In genomic region chr18:43398601-43399000, GRCh38 we compare ENCODE assay signal across 24 cellular contexts.
DNase-seq lines count a peak whose midpoint lies in the region; ATAC-seq, FAIRE-seq and TF ChIP-seq lines count a peak whose summit lies in the region.
"Had no signal": no experiment of that assay in that cellular context is flagged by ENCODE, and none has a peak within 500 bp of the region (broad histone marks: within the 10 kb centered on the region; RNA-seq: fewer than 3 reads in every experiment).

No MANE protein-coding gene starts in this region.

- no peak for ATAC-seq in left lobe of liver
- ATAC-seq: GM12878 had no signal

- H3K27ac ChIP-seq in epithelial cell of prostate (peak overlapping the region; percentile 40), sigmoid colon (no peak overlapping the region), adrenal gland (no peak overlapping the region)
- H3K27ac ChIP-seq: BLaER1 had no signal

- H3K4me3 ChIP-seq in bronchial epithelial cell (ENCODE audit: low read depth, low read length), result no peak overlapping the region
- H3K4me3 ChIP-seq in sigmoid colon, result no peak overlapping the region
- H3K4me3 ChIP-seq in adrenal gland, result no peak overlapping the region
- H3K4me3 ChIP-seq: BLaER1, GM12878 had no signal

- DNase-seq in D721Med (ENCODE audit: insufficient read length, low spot score) (no peak), bronchial epithelial cell (ENCODE audit: low read depth) (peak; percentile 87), epithelial cell of prostate (ENCODE audit: low read depth, low spot score) (peak; percentile 22), sigmoid colon (no peak), adrenal gland (no peak), left lobe of liver (ENCODE audit: low spot score) (no peak)
- DNase-seq: 8988T; ACHN; BE2C; C1 segment of cervical spinal cord; CD4-positive, alpha-beta memory T cell; CD4-positive, CD25-positive, alpha-beta regulatory T cell; CD8-positive, alpha-beta memory T cell; COR-L47; DMS53; DMS79; DND-41; EL; GDM1 had no signal

- H3K9me3 ChIP-seq in sigmoid colon (no peaks in the 10 kb centered on the region), adrenal gland (replicated peaks in 1 of 3) (no peaks in the 10 kb centered on the region)
- H3K9me3 ChIP-seq: BE2C, BLaER1 had no signal

- WGBS in sigmoid colon, 2 donors, result 95 to 96% methylated on average over 1 of the region's 1 CpG
- WGBS in adrenal gland, 4 donors, result 94 to 100% (median 97%) methylated on average over 1 of the region's 1 CpG

- H3K4me1 ChIP-seq in sigmoid colon (no peaks in the 10 kb centered on the region), adrenal gland (replicated peaks in 1 of 2) (no peaks in the 10 kb centered on the region)
- H3K4me1 ChIP-seq: BE2C, BLaER1 had no signal

- TF ChIP-seq EP300 in sigmoid colon (IDR thresholded peaks at IDR 0.05), result no peak

- H3K36me3 ChIP-seq in bronchial epithelial cell (ENCODE audit: control insufficient read depth, insufficient read depth, low read length) (no peaks in the 10 kb centered on the region), sigmoid colon (no peaks in the 10 kb centered on the region), adrenal gland (replicated peaks in 1 of 2) (no peaks in the 10 kb centered on the region)
- H3K36me3 ChIP-seq: BE2C, BLaER1 had no signal

- no peak for TF ChIP-seq POLR2A in sigmoid colon (IDR thresholded peaks at IDR 0.05)
- TF ChIP-seq POLR2A in adrenal gland (IDR thresholded peaks at IDR 0.05), result no peak

- FAIRE-seq in D721Med (lab: Jason Lieb, UNC) (peak; percentile 38), bronchial epithelial cell (lab: Jason Lieb, UNC) (peak; percentile 72)
- FAIRE-seq: A204.1, GM12878, GM12892, GM18507 had no signal

- TF ChIP-seq CTCF in D721Med (IDR thresholded peaks at IDR 0.05; ENCODE audit: insufficient read depth, missing control alignments), result no peak
- TF ChIP-seq CTCF in bronchial epithelial cell (IDR thresholded peaks at IDR 0.05; ENCODE audit: insufficient read depth, low read length, severe bottlenecking), result no peak
- TF ChIP-seq CTCF in sigmoid colon (IDR thresholded peaks at IDR 0.05), result no peak
- no peak for TF ChIP-seq CTCF in adrenal gland (IDR thresholded peaks at IDR 0.05)

- intact Hi-C loops in sigmoid colon (cut with DNase I), result no loop called here
- intact Hi-C loops in adrenal gland (cut with DNase I), result no loop called here

- H3K27me3 ChIP-seq in bronchial epithelial cell (ENCODE audit: control insufficient read depth, insufficient read depth, low read length), result no peaks in the 10 kb centered on the region
- no peaks in the 10 kb centered on the region for H3K27me3 ChIP-seq in sigmoid colon
- no peaks in the 10 kb centered on the region for H3K27me3 ChIP-seq in adrenal gland
- H3K27me3 ChIP-seq: BE2C, BLaER1 had no signal

Comparison
In these comparisons a context has a peak if more than half of its experiments do, and no peak if none do; other contexts are left out.
1. DNase-seq: peak in bronchial epithelial cell (single experiment) and epithelial cell of prostate (single experiment); none in D721Med (single experiment), sigmoid colon (single experiment), adrenal gland (0 of 7) and left lobe of liver (single experiment).